ENCODE assay signal across 1 cellular context in the genomic region with DNA sequence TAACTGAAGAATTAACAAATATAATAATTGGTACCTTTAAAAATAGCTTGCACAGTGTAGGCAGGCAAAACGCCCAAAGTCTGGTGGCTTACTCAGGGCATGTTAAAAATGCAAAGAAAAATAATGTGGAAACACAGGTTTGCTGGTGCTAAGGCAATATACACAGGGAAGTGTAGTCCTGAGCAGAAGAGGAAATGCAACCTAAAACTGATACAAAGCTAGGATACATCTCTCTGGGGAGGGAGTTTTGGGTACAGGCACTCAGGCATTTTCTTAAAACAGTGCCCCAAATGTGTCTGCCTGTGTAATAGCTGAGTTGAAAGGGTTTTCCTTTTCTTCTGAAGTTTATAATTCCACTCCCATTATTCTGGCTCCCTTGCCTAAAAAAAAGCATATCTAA.
TF ChIP-seq lines count a peak whose summit lies in the region.

No MANE protein-coding gene starts in this region.

TF ChIP-seq in GM23338, 12 proteins besides CTCF, POLR2A, EP300 and RAD21 (continued from another document):
- TF ChIP-seq STAT1 (IDR thresholded peaks at IDR 0.05; ENCODE audit: unreplicated experiment) (no peak), EZH2phosphoT487 (IDR thresholded peaks at IDR 0.05; ENCODE audit: unreplicated experiment) (no peak), ZNF331 (CRISPR knock-in tag; IDR thresholded peaks at IDR 0.05; ENCODE audit: low read depth) (no peak), JUNB (IDR thresholded peaks at IDR 0.05; ENCODE audit: unreplicated experiment) (no peak), ZNF114 (CRISPR knock-in tag; IDR thresholded peaks at IDR 0.05) (no peak), CREB1 (CRISPR knock-in tag; IDR thresholded peaks at IDR 0.05; ENCODE audit: low read depth) (no peak), EZH2 (IDR thresholded peaks at IDR 0.05; ENCODE audit: low read depth, unreplicated experiment) (no peak)
- TF ChIP-seq, protein P1, sequence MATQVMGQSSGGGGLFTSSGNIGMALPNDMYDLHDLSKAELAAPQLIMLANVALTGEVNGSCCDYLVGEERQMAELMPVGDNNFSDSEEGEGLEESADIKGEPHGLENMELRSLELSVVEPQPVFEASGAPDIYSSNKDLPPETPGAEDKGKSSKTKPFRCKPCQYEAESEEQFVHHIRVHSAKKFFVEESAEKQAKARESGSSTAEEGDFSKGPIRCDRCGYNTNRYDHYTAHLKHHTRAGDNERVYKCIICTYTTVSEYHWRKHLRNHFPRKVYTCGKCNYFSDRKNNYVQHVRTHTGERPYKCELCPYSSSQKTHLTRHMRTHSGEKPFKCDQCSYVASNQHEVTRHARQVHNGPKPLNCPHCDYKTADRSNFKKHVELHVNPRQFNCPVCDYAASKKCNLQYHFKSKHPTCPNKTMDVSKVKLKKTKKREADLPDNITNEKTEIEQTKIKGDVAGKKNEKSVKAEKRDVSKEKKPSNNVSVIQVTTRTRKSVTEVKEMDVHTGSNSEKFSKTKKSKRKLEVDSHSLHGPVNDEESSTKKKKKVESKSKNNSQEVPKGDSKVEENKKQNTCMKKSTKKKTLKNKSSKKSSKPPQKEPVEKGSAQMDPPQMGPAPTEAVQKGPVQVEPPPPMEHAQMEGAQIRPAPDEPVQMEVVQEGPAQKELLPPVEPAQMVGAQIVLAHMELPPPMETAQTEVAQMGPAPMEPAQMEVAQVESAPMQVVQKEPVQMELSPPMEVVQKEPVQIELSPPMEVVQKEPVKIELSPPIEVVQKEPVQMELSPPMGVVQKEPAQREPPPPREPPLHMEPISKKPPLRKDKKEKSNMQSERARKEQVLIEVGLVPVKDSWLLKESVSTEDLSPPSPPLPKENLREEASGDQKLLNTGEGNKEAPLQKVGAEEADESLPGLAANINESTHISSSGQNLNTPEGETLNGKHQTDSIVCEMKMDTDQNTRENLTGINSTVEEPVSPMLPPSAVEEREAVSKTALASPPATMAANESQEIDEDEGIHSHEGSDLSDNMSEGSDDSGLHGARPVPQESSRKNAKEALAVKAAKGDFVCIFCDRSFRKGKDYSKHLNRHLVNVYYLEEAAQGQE (IDR thresholded peaks at IDR 0.05; ENCODE audit: unreplicated experiment): no peak
- TF ChIP-seq, protein P2, sequence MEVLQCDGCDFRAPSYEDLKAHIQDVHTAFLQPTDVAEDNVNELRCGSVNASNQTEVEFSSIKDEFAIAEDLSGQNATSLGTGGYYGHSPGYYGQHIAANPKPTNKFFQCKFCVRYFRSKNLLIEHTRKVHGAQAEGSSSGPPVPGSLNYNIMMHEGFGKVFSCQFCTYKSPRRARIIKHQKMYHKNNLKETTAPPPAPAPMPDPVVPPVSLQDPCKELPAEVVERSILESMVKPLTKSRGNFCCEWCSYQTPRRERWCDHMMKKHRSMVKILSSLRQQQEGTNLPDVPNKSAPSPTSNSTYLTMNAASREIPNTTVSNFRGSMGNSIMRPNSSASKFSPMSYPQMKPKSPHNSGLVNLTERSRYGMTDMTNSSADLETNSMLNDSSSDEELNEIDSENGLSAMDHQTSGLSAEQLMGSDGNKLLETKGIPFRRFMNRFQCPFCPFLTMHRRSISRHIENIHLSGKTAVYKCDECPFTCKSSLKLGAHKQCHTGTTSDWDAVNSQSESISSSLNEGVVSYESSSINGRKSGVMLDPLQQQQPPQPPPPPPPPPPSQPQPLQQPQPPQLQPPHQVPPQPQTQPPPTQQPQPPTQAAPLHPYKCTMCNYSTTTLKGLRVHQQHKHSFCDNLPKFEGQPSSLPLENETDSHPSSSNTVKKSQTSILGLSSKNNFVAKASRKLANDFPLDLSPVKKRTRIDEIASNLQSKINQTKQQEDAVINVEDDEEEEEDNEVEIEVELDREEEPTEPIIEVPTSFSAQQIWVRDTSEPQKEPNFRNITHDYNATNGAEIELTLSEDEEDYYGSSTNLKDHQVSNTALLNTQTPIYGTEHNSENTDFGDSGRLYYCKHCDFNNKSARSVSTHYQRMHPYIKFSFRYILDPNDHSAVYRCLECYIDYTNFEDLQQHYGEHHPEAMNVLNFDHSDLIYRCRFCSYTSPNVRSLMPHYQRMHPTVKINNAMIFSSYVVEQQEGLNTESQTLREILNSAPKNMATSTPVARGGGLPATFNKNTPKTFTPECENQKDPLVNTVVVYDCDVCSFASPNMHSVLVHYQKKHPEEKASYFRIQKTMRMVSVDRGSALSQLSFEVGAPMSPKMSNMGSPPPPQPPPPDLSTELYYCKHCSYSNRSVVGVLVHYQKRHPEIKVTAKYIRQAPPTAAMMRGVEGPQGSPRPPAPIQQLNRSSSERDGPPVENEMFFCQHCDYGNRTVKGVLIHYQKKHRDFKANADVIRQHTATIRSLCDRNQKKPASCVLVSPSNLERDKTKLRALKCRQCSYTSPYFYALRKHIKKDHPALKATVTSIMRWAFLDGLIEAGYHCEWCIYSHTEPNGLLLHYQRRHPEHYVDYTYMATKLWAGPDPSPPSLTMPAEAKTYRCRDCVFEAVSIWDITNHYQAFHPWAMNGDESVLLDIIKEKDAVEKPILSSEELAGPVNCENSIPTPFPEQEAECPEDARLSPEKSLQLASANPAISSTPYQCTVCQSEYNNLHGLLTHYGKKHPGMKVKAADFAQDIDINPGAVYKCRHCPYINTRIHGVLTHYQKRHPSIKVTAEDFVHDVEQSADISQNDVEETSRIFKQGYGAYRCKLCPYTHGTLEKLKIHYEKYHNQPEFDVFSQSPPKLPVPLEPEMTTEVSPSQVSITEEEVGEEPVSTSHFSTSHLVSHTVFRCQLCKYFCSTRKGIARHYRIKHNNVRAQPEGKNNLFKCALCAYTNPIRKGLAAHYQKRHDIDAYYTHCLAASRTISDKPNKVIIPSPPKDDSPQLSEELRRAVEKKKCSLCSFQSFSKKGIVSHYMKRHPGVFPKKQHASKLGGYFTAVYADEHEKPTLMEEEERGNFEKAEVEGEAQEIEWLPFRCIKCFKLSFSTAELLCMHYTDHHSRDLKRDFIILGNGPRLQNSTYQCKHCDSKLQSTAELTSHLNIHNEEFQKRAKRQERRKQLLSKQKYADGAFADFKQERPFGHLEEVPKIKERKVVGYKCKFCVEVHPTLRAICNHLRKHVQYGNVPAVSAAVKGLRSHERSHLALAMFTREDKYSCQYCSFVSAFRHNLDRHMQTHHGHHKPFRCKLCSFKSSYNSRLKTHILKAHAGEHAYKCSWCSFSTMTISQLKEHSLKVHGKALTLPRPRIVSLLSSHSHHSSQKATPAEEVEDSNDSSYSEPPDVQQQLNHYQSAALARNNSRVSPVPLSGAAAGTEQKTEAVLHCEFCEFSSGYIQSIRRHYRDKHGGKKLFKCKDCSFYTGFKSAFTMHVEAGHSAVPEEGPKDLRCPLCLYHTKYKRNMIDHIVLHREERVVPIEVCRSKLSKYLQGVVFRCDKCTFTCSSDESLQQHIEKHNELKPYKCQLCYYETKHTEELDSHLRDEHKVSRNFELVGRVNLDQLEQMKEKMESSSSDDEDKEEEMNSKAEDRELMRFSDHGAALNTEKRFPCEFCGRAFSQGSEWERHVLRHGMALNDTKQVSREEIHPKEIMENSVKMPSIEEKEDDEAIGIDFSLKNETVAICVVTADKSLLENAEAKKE (CRISPR knock-in tag; IDR thresholded peaks at IDR 0.05): no peak
TF ChIP-seq in GM23338: peak in this region for 0.
